In the genomic region with DNA sequence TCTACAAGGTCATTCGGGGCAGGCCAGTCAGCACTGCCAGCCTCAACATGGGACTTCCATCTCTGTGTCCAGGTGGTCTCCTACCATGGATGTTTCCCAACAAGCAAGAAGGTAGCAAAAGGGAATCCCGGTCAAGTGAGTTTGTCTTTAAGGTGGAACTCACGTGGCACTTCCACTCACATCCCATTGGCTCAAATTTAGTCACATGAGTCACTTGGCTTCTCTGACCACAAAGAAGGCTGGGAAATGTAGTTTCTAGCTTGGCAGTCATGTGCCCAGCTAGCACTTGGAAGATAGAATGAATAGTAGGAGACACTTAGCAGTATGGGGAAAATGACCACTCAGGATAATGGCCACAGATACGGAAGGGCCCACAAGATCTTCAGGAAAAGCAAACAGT, we compare ENCODE assay signal across 1 cellular context.
TF ChIP-seq lines count a peak whose summit lies in the region.

No MANE protein-coding gene starts in this region.

TF ChIP-seq in HepG2, 621 proteins besides CTCF, POLR2A, EP300 and RAD21 (continued from another document):
- TF ChIP-seq, protein P1, sequence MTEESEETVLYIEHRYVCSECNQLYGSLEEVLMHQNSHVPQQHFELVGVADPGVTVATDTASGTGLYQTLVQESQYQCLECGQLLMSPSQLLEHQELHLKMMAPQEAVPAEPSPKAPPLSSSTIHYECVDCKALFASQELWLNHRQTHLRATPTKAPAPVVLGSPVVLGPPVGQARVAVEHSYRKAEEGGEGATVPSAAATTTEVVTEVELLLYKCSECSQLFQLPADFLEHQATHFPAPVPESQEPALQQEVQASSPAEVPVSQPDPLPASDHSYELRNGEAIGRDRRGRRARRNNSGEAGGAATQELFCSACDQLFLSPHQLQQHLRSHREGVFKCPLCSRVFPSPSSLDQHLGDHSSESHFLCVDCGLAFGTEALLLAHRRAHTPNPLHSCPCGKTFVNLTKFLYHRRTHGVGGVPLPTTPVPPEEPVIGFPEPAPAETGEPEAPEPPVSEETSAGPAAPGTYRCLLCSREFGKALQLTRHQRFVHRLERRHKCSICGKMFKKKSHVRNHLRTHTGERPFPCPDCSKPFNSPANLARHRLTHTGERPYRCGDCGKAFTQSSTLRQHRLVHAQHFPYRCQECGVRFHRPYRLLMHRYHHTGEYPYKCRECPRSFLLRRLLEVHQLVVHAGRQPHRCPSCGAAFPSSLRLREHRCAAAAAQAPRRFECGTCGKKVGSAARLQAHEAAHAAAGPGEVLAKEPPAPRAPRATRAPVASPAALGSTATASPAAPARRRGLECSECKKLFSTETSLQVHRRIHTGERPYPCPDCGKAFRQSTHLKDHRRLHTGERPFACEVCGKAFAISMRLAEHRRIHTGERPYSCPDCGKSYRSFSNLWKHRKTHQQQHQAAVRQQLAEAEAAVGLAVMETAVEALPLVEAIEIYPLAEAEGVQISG (CRISPR knock-in tag; IDR thresholded peaks at IDR 0.05) = no peak
- TF ChIP-seq ATAD3A (CRISPR knock-in tag; IDR thresholded peaks at IDR 0.05) (no peak), ZNF773 (CRISPR knock-in tag; IDR thresholded peaks at IDR 0.05; ENCODE audit: borderline replicate concordance) (no peak), ZNF766 (CRISPR knock-in tag; IDR thresholded peaks at IDR 0.05; ENCODE audit: borderline replicate concordance) (no peak), MIER3 (CRISPR knock-in tag; IDR thresholded peaks at IDR 0.05; ENCODE audit: borderline replicate concordance) (no peak), HNRNPL (IDR thresholded peaks at IDR 0.05; ENCODE audit: low read depth, low read length) (no peak), ZNF337 (CRISPR knock-in tag; IDR thresholded peaks at IDR 0.05; ENCODE audit: borderline replicate concordance, low read depth) (no peak), MXI1 (IDR thresholded peaks at IDR 0.05; ENCODE audit: borderline replicate concordance, low read depth, low read length) (no peak), DBP (CRISPR knock-in tag; IDR thresholded peaks at IDR 0.05; ENCODE audit: not compliant biosample characterization) (no peak), ZBTB20 (CRISPR knock-in tag; IDR thresholded peaks at IDR 0.05; ENCODE audit: borderline replicate concordance, low read depth) (no peak), ZNF609 (CRISPR knock-in tag; IDR thresholded peaks at IDR 0.05; ENCODE audit: borderline replicate concordance) (no peak), NFYB (CRISPR knock-in tag; IDR thresholded peaks at IDR 0.05) (peak; percentile 74), RFXANK (CRISPR knock-in tag; IDR thresholded peaks at IDR 0.05) (no peak), NFYC (CRISPR knock-in tag; IDR thresholded peaks at IDR 0.05) (peak; percentile 45; the same call in 1 of the 2 replicates)
- TF ChIP-seq, protein P2, sequence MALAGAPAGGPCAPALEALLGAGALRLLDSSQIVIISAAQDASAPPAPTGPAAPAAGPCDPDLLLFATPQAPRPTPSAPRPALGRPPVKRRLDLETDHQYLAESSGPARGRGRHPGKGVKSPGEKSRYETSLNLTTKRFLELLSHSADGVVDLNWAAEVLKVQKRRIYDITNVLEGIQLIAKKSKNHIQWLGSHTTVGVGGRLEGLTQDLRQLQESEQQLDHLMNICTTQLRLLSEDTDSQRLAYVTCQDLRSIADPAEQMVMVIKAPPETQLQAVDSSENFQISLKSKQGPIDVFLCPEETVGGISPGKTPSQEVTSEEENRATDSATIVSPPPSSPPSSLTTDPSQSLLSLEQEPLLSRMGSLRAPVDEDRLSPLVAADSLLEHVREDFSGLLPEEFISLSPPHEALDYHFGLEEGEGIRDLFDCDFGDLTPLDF (CRISPR knock-in tag; IDR thresholded peaks at IDR 0.05) = no peak
